In genomic region chr6:455835-456234, GRCh38 we compare ENCODE assay signal across 16 cellular contexts.
"Had no signal": no experiment of that assay in that cellular context is flagged by ENCODE, and none has a peak within 500 bp of the region (broad histone marks: within the 10 kb centered on the region; RNA-seq: fewer than 3 reads in every experiment).

No MANE protein-coding gene starts in this region.

- H3K27ac ChIP-seq: esophagus squamous epithelium, gastroesophageal sphincter, suprapubic skin, thyroid gland, uterus had no signal

- DNase-seq: dermis blood vessel endothelial cell; esophagus squamous epithelium; foreskin fibroblast; glutamatergic neuron; islet precursor cell; mammary epithelial cell; posterior cingulate gyrus; small intestine; stimulated activated CD4-positive, alpha-beta T cell treated with anti-CD3 and anti-CD28 coated beads, Interleukin-12 subunit alpha, Interleukin-12 subunit beta, amount 100 ng/mL, for 4 hours; thyroid gland; uterus had no signal

- H3K4me1 ChIP-seq: suprapubic skin, thyroid gland, uterus had no signal

- ATAC-seq: gastroesophageal sphincter, left lobe of liver had no signal

- H3K27me3 Mint-ChIP-seq: naive thymus-derived CD4-positive, alpha-beta T cell had no signal

- H3K4me3 ChIP-seq: esophagus squamous epithelium, gastroesophageal sphincter, suprapubic skin, thyroid gland, uterus had no signal

- H3K36me3 Mint-ChIP-seq: type B pancreatic cell had no signal

- H3K36me3 ChIP-seq: esophagus squamous epithelium, gastroesophageal sphincter, suprapubic skin, thyroid gland, uterus had no signal

- H3K27me3 ChIP-seq: thyroid gland, uterus had no signal

- H3K4me3 Mint-ChIP-seq: type B pancreatic cell had no signal

- H3K9me3 ChIP-seq: esophagus squamous epithelium, gastroesophageal sphincter, suprapubic skin, thyroid gland, uterus had no signal

- H3K27ac Mint-ChIP-seq: type B pancreatic cell had no signal
